Comparison of ENCODE assay signal across 10 cellular contexts in genomic region chr15:67915374-67916050, GRCh38.
DNase-seq lines count a peak whose midpoint lies in the region; ATAC-seq, FAIRE-seq and TF ChIP-seq lines count a peak whose summit lies in the region.
"Had no signal": no experiment of that assay in that cellular context is flagged by ENCODE, and none has a peak within 500 bp of the region (broad histone marks: within the 10 kb centered on the region; RNA-seq: fewer than 3 reads in every experiment).

No MANE protein-coding gene starts in this region.

- H3K9me3 Mint-ChIP-seq in nephron, result peaks cover 7% of the 10 kb centered on the region

- no peak for ATAC-seq in GM21786 (IDR thresholded peaks at IDR 0.05; ENCODE audit: unreplicated experiment)
- ATAC-seq in GM21526 (IDR thresholded peaks at IDR 0.05; ENCODE audit: low FRiP score, unreplicated experiment), result no peak
- ATAC-seq: activated T-cell treated with anti-CD3 and anti-CD28 coated beads, Interleukin-2, amount 50 U/mL, for 4 hours had no signal

- FAIRE-seq in endometrium (lab: Jason Lieb, UNC), result peak; percentile 97

- peak overlapping the region; percentile 64 to 73 (median 67) for H3K4me3 Mint-ChIP-seq in nephron
- H3K4me3 Mint-ChIP-seq: activated T-cell treated with anti-CD3 and anti-CD28 coated beads, Interleukin-2, amount 50 U/mL, for 4 hours had no signal

- TF ChIP-seq CTCF in C4-2B (conservative IDR thresholded peaks at IDR 0.05) (no peak), nephron (IDR thresholded peaks at IDR 0.05; ENCODE audit: unreplicated experiment in 3 of 3) (no peak)

- H3K27me3 Mint-ChIP-seq in nephron (ENCODE audit: low read depth), result peaks cover 4% of the 10 kb centered on the region

- H3K27ac Mint-ChIP-seq in nephron, result peak overlapping the region; percentile 98 to 99 (median 98)
- H3K27ac Mint-ChIP-seq: CD4-positive, CD25-positive, alpha-beta regulatory T cell had no signal

- peak overlapping the region; percentile 93 for H3K27ac ChIP-seq in C4-2B

- H3K4me1 Mint-ChIP-seq in nephron, result peaks cover 48% of the 10 kb centered on the region

- DNase-seq in NCI-H345 (lab: John Stamatoyannopoulos, UW), result peak; percentile 72
- DNase-seq in kidney tubule cell (ENCODE audit: low spot score), result no peak
- no peak for DNase-seq in Kasumi-1 (lab: John Stamatoyannopoulos, UW)
- DNase-seq: activated T-cell treated with anti-CD3 and anti-CD28 coated beads, Interleukin-2, amount 50 U/mL, for 4 hours; CD4-positive, CD25-positive, alpha-beta regulatory T cell had no signal

- no peaks in the 10 kb centered on the region for H3K36me3 Mint-ChIP-seq in nephron (ENCODE audit: low read depth)
- H3K36me3 Mint-ChIP-seq: CD4-positive, CD25-positive, alpha-beta regulatory T cell had no signal
